Comparison of ENCODE assay signal across 14 cellular contexts in genomic region chr10:24814568-24815313, GRCh38.
DNase-seq lines count a peak whose midpoint lies in the region; ATAC-seq and TF ChIP-seq lines count a peak whose summit lies in the region.
"Had no signal": no experiment of that assay in that cellular context is flagged by ENCODE, and none has a peak within 500 bp of the region (broad histone marks: within the 10 kb centered on the region; RNA-seq: fewer than 3 reads in every experiment).

No MANE protein-coding gene starts in this region.

- peak overlapping the region in 20 of 59 donors; percentile 6 to 100 (median 96) for H3K27ac ChIP-seq in dorsolateral prefrontal cortex
- H3K27ac ChIP-seq: BLaER1, parathyroid adenoma had no signal

- H3K4me3 ChIP-seq in fibroblast of villous mesenchyme (ENCODE audit: low read depth, low read length), result no peak overlapping the region
- no peak overlapping the region for H3K4me3 ChIP-seq in dorsolateral prefrontal cortex
- H3K4me3 ChIP-seq: BLaER1 had no signal

- TF ChIP-seq CTCF in fibroblast of villous mesenchyme (IDR thresholded peaks at IDR 0.05; ENCODE audit: insufficient read depth, low read depth, low read length) (no peak), dorsolateral prefrontal cortex (IDR thresholded peaks at IDR 0.05 in 54 of 56, conservative IDR thresholded peaks at IDR 0.05 in 2 of 56; ENCODE audit: low read depth in 1 of 56, partially characterized antibody in 56 of 56) (no peak)

- DNase-seq in AG08396 (ENCODE audit: low spot score), result peak; percentile 5
- peak; percentile 31 for DNase-seq in HK-2 (ENCODE audit: unreplicated experiment)
- DNase-seq in T1000 (lab: John Stamatoyannopoulos, UW), result peak; percentile 22
- peak; percentile 28 for DNase-seq in fibroblast of villous mesenchyme (ENCODE audit: low read depth)
- DNase-seq in dorsolateral prefrontal cortex, result no peak
- DNase-seq in NCI-H2227 treated with DMSO at 0.1 percent for 48 hours (lab: John Stamatoyannopoulos, UW), result no peak
- DNase-seq: anterior cingulate cortex; MV-4-11; NCI-H446 treated with DMSO at 0.1 percent for 48 hours; stimulated activated naive B cell treated with anti-CD40 and anti-IgM and Interleukin-4, amounts not matched to agents 10 μg/mL and 1 μg/mL and 100 μg/mL, for 72 hours had no signal

- ATAC-seq in HG03159 (IDR thresholded peaks at IDR 0.05; ENCODE audit: unreplicated experiment), result no peak
- ATAC-seq in GM18519 (IDR thresholded peaks at IDR 0.05; ENCODE audit: low FRiP score, unreplicated experiment), result no peak
- ATAC-seq: stimulated activated naive B cell treated with anti-CD40 and anti-IgM and Interleukin-4, amounts not matched to agents 10 μg/mL and 1 μg/mL and 100 μg/mL, for 72 hours had no signal

- H3K27me3 ChIP-seq in dorsolateral prefrontal cortex, result no peaks in the 10 kb centered on the region
- H3K27me3 ChIP-seq: BLaER1 had no signal

- intact Hi-C loops in dorsolateral prefrontal cortex (cut with DNase I), result loop anchor here (5.0 to 10.0 kb wide), 3 partner anchors 38 to 170 kb away; partner anchors contain the start of gene ARHGAP21 (in 1 of the 2)

Comparison
In these comparisons a context has a peak if more than half of its experiments do, and no peak if none do; other contexts are left out.
1. DNase-seq: peak in AG08396 (single experiment), HK-2 (single experiment), T1000 (single experiment) and fibroblast of villous mesenchyme (single experiment); none in dorsolateral prefrontal cortex (0 of 10) and NCI-H2227 treated with DMSO at 0.1 percent for 48 hours (single experiment).